8 cellular contexts compared by ENCODE assay signal in the genomic region with DNA sequence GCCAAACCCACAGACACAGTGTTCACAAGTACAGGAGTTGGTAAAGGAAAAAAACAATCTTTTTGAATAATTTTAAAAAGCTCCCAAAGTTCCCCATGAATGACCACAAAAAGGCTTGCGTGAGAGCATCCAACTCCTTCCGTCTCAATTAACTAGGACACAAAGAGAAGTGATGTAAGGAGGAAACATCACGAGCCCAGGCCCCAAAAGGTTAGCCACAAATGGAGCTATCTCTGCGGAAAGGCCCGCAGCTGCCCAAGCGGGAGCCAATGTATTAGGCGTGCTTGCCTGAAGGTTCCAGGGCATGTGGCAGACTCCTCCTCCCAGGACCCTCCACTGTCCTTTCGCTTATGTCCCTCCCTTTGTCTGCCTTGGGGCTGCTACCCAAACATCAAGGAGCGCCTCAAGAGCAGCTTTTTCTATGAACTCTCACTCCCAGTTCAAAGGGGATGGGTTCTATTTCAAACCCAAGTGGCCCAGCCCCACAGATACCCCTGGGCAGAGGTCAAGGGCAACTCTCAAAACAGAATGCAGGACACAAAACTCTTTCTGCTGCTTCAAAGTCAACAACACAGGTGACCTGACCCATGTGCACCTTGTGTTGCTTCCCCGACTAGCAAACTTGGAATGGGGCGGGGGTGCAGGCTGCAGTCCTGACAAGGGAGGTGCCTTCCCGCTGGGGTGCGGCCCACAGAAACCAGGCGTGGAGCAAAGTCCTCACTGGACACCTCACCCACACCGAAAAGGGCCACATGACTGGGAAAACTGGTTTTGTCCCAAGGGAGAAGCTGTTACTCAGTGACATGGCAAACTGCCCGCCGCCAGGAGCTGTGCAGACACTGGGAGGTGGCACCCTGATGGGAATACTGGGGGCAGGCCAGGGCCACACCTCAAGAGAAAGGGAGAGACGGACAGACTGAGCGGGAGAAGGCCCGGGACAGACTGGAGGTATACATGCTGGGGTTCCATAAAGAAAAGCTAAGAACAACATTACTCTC. TPM values are rescaled to one million over a fixed set of nuclear protein-coding genes. Genes with fewer than 3 reads are reported as not detected.
A peak's percentile ranks its signal among the peaks of the same experiment; 100 is the strongest.
DNase-seq lines count a peak whose midpoint lies in the region; ATAC-seq, FAIRE-seq and TF ChIP-seq lines count a peak whose summit lies in the region.

No MANE protein-coding gene starts in this region.

- H2BK120ac ChIP-seq in H1 (replicated peaks; ENCODE audit: low read depth, low read length) (no peak overlapping the region), neuronal stem cell (ENCODE audit: low read depth, low read length) (no peak overlapping the region)

- TF ChIP-seq RAD21 in H1 (IDR thresholded peaks at IDR 0.05 in 1 of 2, conservative IDR thresholded peaks at IDR 0.05 in 1 of 2; ENCODE audit: low read depth in 2 of 2, low read length in 2 of 2), result no peak

- H3K4me1 ChIP-seq in H1 (replicated peaks in 1 of 4; ENCODE audit: control insufficient read depth in 3 of 4, insufficient read depth in 4 of 4, low read length in 3 of 4), result peaks cover 2 to 8% (median 4%) of the 10 kb centered on the region in 4 experiments; a peak in 3 of 7 replicates
- peaks cover 23% of the 10 kb centered on the region in 2 donors for H3K4me1 ChIP-seq in neuronal stem cell (ENCODE audit: control insufficient read depth in 2 of 2, insufficient read depth in 1 of 2, low read depth in 1 of 2, low read length in 2 of 2)

- H3K79me1 ChIP-seq in H1 (ENCODE audit: low read depth, low read length) (peaks cover 17% of the 10 kb centered on the region), neuronal stem cell (ENCODE audit: low read depth, low read length) (peaks cover 14% of the 10 kb centered on the region)

- H4K91ac ChIP-seq in H1 (replicated peaks; ENCODE audit: insufficient read length, low read length) (no peak overlapping the region), neuronal stem cell (ENCODE audit: low read depth, low read length, poor library complexity) (no peak overlapping the region)

- no peak overlapping the region for H4K5ac ChIP-seq in H1 (ENCODE audit: insufficient read length, low read depth, low read length)

- CTCF ChIA-PET in H1 (lab: Charles Lee; ENCODE audit: partially characterized antibody), result interaction anchor here (0.8 to 4.7 kb wide), 7 partner anchors 11 to 148 kb away, joined by 3 to 32 read pairs (median 4); no protein-coding TSS in a partner anchor

- no peak for FAIRE-seq in H1 (lab: Jason Lieb, UNC)

- peak overlapping the region in 1 of 4 experiments; percentile 28; a peak in 1 of 7 replicates for H3K9ac ChIP-seq in H1 (replicated peaks in 1 of 4; ENCODE audit: extremely low read depth in 1 of 4, low read depth in 3 of 4, low read length in 3 of 4)
- H3K9ac ChIP-seq in neuronal stem cell (ENCODE audit: low read depth, low read length, poor library complexity), result no peak overlapping the region

- H3K4me3 ChIP-seq in H1 (ENCODE audit: extremely low read depth in 1 of 4, insufficient read depth in 2 of 4, low read depth in 3 of 4, low read length in 4 of 4), result no peak overlapping the region
- H3K4me3 ChIP-seq in neuronal stem cell (ENCODE audit: low read length in 2 of 2), result no peak overlapping the region

- H4K20me1 ChIP-seq in H1 (replicated peaks in 1 of 2; ENCODE audit: control insufficient read depth in 1 of 2, insufficient read depth in 2 of 2, low read length in 2 of 2), result peaks cover 15 to 18% of the 10 kb centered on the region in 2 experiments

- H2BK5ac ChIP-seq in H1 (ENCODE audit: low read depth, low read length) (peak overlapping the region; percentile 66; the same call in 1 of the 2 replicates), neuronal stem cell (ENCODE audit: low read length) (no peak overlapping the region)

- no peak overlapping the region for H3K56ac ChIP-seq in H1 (replicated peaks; ENCODE audit: insufficient read length, low read depth, low read length)

- H2AK5ac ChIP-seq in H1 (ENCODE audit: low read depth, low read length), result no peak overlapping the region
- H2AK5ac ChIP-seq in neuronal stem cell (ENCODE audit: low read depth, low read length), result no peak overlapping the region

- H3K4me2 ChIP-seq in H1 (ENCODE audit: insufficient read depth in 1 of 2, low read depth in 2 of 2, low read length in 2 of 2) (no peak overlapping the region), neuronal stem cell (ENCODE audit: insufficient read depth, low read length, poor library complexity, severe bottlenecking) (no peak overlapping the region)

- DNase-seq in CMK (ENCODE audit: low read depth), result peak; percentile 95
- DNase-seq in RPMI7951 (ENCODE audit: low read depth), result peak; percentile 88
- no peak for DNase-seq in H1 (ENCODE audit: low read depth in 1 of 2, low spot score in 2 of 2)
- no peak for DNase-seq in neuronal stem cell (ENCODE audit: low spot score)
- DNase-seq in occipital lobe (lab: John Stamatoyannopoulos, UW), result no peak
- DNase-seq in Ammon's horn (ENCODE audit: low spot score), result no peak

- H3K9me3 ChIP-seq in H1 (ENCODE audit: insufficient read depth in 2 of 2, low read depth in 1 of 2, low read length in 1 of 2) (no peaks in the 10 kb centered on the region), neuronal stem cell (replicated peaks in 1 of 2; ENCODE audit: control insufficient read depth in 2 of 2, insufficient read depth in 1 of 2, low read depth in 1 of 2, low read length in 2 of 2) (no peaks in the 10 kb centered on the region)

- POLR2A ChIA-PET in H1 (lab: Charles Lee; ENCODE audit: partially characterized antibody), result interaction anchor here (0.7 to 13.8 kb wide), 9 partner anchors 11 to 266 kb away, joined by 3 to 209 read pairs (median 4); a partner anchor contains a TSS

- H2BK12ac ChIP-seq in H1 (ENCODE audit: low read depth, low read length) (no peak overlapping the region), neuronal stem cell (ENCODE audit: low read length) (no peak overlapping the region)

- H3K14ac ChIP-seq in H1 (ENCODE audit: insufficient read length), result no peak overlapping the region
- no peak overlapping the region for H3K14ac ChIP-seq in neuronal stem cell (ENCODE audit: low read length)

- H3K27ac ChIP-seq in H1 (ENCODE audit: low read depth, low read length) (0 out of 2 replicates have a peak overlapping the region, but pooled peaks have one; percentile 29), neuronal stem cell (replicated peaks; ENCODE audit: low read length) (no peak overlapping the region)

- H2AFZ ChIP-seq in H1 (ENCODE audit: low read length) (no peak overlapping the region), neuronal stem cell (ENCODE audit: low read length) (no peak overlapping the region)

- H2BK20ac ChIP-seq in H1 (ENCODE audit: low read length), result no peak overlapping the region

- H3K4ac ChIP-seq in H1 (replicated peaks; ENCODE audit: insufficient read length, low read depth, low read length) (no peak overlapping the region), neuronal stem cell (ENCODE audit: low read length) (no peak overlapping the region)

- H3K79me2 ChIP-seq in H1 (ENCODE audit: control insufficient read depth in 1 of 2, insufficient read depth in 2 of 2, low read length in 2 of 2), result peaks cover 7 to 67% of the 10 kb centered on the region in 2 experiments

- H3K18ac ChIP-seq in H1 (ENCODE audit: extremely low read depth, low read length) (no peak overlapping the region), neuronal stem cell (ENCODE audit: low read length) (no peak overlapping the region)

- no peaks in the 10 kb centered on the region for H3K23me2 ChIP-seq in H1 (ENCODE audit: low read depth, low read length)

- no peaks in the 10 kb centered on the region; a peak in 1 of 7 replicates for H3K27me3 ChIP-seq in H1 (replicated peaks in 1 of 4; ENCODE audit: control insufficient read depth in 3 of 4, extremely low read depth in 1 of 4, insufficient read depth in 3 of 4, low read length in 3 of 4)
- H3K27me3 ChIP-seq in neuronal stem cell (ENCODE audit: control insufficient read depth in 3 of 3, insufficient read depth in 3 of 3, low read depth in 1 of 3, low read length in 3 of 3), result no peaks in the 10 kb centered on the region

- ATAC-seq in GM21381 (IDR thresholded peaks at IDR 0.05; ENCODE audit: unreplicated experiment), result no peak
- ATAC-seq in GM19397 (IDR thresholded peaks at IDR 0.05; ENCODE audit: unreplicated experiment), result no peak

- TF ChIP-seq CTCF in H1 (IDR thresholded peaks at IDR 0.05; ENCODE audit: control extremely low read depth in 1 of 3, insufficient read depth in 1 of 3, low read depth in 1 of 3, low read length in 3 of 3), result no peak

- H3K23ac ChIP-seq in H1 (ENCODE audit: insufficient read length) (no peak overlapping the region), neuronal stem cell (ENCODE audit: low read depth, low read length, poor library complexity) (peak overlapping the region; percentile 2)

- TF ChIP-seq EP300 in H1 (IDR thresholded peaks at IDR 0.05; ENCODE audit: borderline replicate concordance in 1 of 2, low read depth in 2 of 2, low read length in 2 of 2), result no peak

- H2BK15ac ChIP-seq in H1 (ENCODE audit: low read length) (no peak overlapping the region), neuronal stem cell (ENCODE audit: low read length) (no peak overlapping the region)

- H3K36me3 ChIP-seq in H1 (ENCODE audit: control insufficient read depth in 2 of 4, insufficient read depth in 4 of 4, low read length in 3 of 4) (peaks cover 4 to 30% (median 11%) of the 10 kb centered on the region in 4 experiments; a peak in 7 of 8 replicates), neuronal stem cell (replicated peaks in 1 of 2; ENCODE audit: control insufficient read depth in 2 of 2, insufficient read depth in 2 of 2, low read length in 2 of 2) (peaks cover 10 to 83% of the 10 kb centered on the region in 2 donors)

- 90% methylated on average over 20 of the region's 20 CpGs; no CpG with 5 or more reads in 1 of the 2 experiments for WGBS in H1 (ENCODE audit: extremely low coverage in 1 of 2, insufficient coverage in 1 of 2, insufficient read length in 1 of 2, insufficient replicate concordance in 2 of 2, low coverage in 1 of 2, low lambda C conversion rate in 2 of 2, missing lambda C conversion rate in 1 of 2), 2 experiments
- WGBS in neuronal stem cell (ENCODE audit: extremely low coverage in 2 of 2, insufficient read length in 2 of 2, insufficient replicate concordance in 1 of 2), 2 donors, result no CpG with 5 or more reads among the region's 20 CpGs

- no peak for TF ChIP-seq POLR2A in H1 (IDR thresholded peaks at IDR 0.05; ENCODE audit: control extremely low read depth in 1 of 2, low read depth in 2 of 2, low read length in 2 of 2)

- H4K8ac ChIP-seq in H1 (ENCODE audit: extremely low read depth, insufficient read depth, low read length) (no peak overlapping the region), neuronal stem cell (ENCODE audit: low read depth, low read length) (no peak overlapping the region)

RNA-seq across cellular contexts. Expression of a gene that starts 17.6 kb away (rescaled TPM):
- total RNA-seq in RPMI7951 (2014; rRNA removed; shearing (Covaris generic)), result 6.7 and 7.4 TPM in 2 replicates
- 92.0 and 104 TPM in 2 replicates for total RNA-seq in H1 (2021; fragmentation: NEBNext Ultra II Directional; extraction: Animal tissue kit (Norgen Biotek cat#: 25700))
- polyA plus RNA-seq in H1 (2011; rRNA removed), result 6.6 and 9.8 TPM in 2 replicates
- 8.5 TPM for polyA plus RNA-seq in H1 (2011; cell fraction: cytosol; rRNA removed)
- 22.5 TPM for polyA plus RNA-seq in H1 (2011; cell fraction: nucleus; rRNA removed)
- polyA plus RNA-seq in H1 (2012, experiment 1 of 2), result 35.8 to 57.1 TPM (median 46.0 TPM) in 4 replicates
- polyA plus RNA-seq in H1 (2012, experiment 2 of 2), result 21.2 TPM
- 34.8 TPM for polyA plus RNA-seq in H1 (2013, experiment 1 of 2)
- 33.0 TPM for polyA plus RNA-seq in H1 (2013, experiment 2 of 2)
- polyA minus RNA-seq in H1 (2011; rRNA and poly(A)+ RNA removed), result 17.8 and 22.5 TPM in 2 replicates
- 32.1 TPM for polyA minus RNA-seq in H1 (2011; cell fraction: cytosol; rRNA and poly(A)+ RNA removed)
- polyA minus RNA-seq in H1 (2011; cell fraction: nucleus; rRNA and poly(A)+ RNA removed), result 20.7 TPM
- polyA plus RNA-seq in neuronal stem cell (2013, experiment 1 of 2), result 19.2 TPM
- polyA plus RNA-seq in neuronal stem cell (2013, experiment 2 of 2), result 19.1 TPM
- total RNA-seq in occipital lobe, result 11.2 TPM

RNA-seq across cellular contexts. Expression of a gene that starts 34.6 kb away (rescaled TPM):
- 251 and 272 TPM in 2 replicates for total RNA-seq in RPMI7951 (2014; rRNA removed; shearing (Covaris generic))
- 268 and 273 TPM in 2 replicates for total RNA-seq in H1 (2021; fragmentation: NEBNext Ultra II Directional; extraction: Animal tissue kit (Norgen Biotek cat#: 25700))
- polyA plus RNA-seq in H1 (2011; rRNA removed), result 204 and 213 TPM in 2 replicates
- polyA plus RNA-seq in H1 (2011; cell fraction: cytosol; rRNA removed), result 282 TPM
- 128 TPM for polyA plus RNA-seq in H1 (2011; cell fraction: nucleus; rRNA removed)
- polyA plus RNA-seq in H1 (2012, experiment 1 of 2), result 252 to 307 TPM (median 272 TPM) in 4 replicates
- polyA plus RNA-seq in H1 (2012, experiment 2 of 2), result 223 TPM
- 207 TPM for polyA plus RNA-seq in H1 (2013, experiment 1 of 2)
- 212 TPM for polyA plus RNA-seq in H1 (2013, experiment 2 of 2)
- polyA minus RNA-seq in H1 (2011; rRNA and poly(A)+ RNA removed), result 127 and 143 TPM in 2 replicates
- polyA minus RNA-seq in H1 (2011; cell fraction: cytosol; rRNA and poly(A)+ RNA removed), result 79.1 TPM
- polyA minus RNA-seq in H1 (2011; cell fraction: nucleus; rRNA and poly(A)+ RNA removed), result 38.4 TPM
- polyA plus RNA-seq in neuronal stem cell (2013, experiment 1 of 2), result 238 TPM
- polyA plus RNA-seq in neuronal stem cell (2013, experiment 2 of 2), result 232 TPM
- total RNA-seq in occipital lobe, result 76.3 TPM

RNA-seq across cellular contexts. Expression of a gene that starts 47.6 kb away (rescaled TPM):
- total RNA-seq in RPMI7951 (2014; rRNA removed; shearing (Covaris generic)), result 49.0 and 61.2 TPM in 2 replicates
- total RNA-seq in H1 (2021; fragmentation: NEBNext Ultra II Directional; extraction: Animal tissue kit (Norgen Biotek cat#: 25700)), result 57.5 and 61.7 TPM in 2 replicates
- polyA plus RNA-seq in H1 (2011; rRNA removed), result 152 and 209 TPM in 2 replicates
- polyA plus RNA-seq in H1 (2011; cell fraction: cytosol; rRNA removed), result 87.1 TPM
- polyA plus RNA-seq in H1 (2011; cell fraction: nucleus; rRNA removed), result 85.1 TPM
- 19.0 to 57.5 TPM (median 50.3 TPM) in 4 replicates for polyA plus RNA-seq in H1 (2012, experiment 1 of 2)
- polyA plus RNA-seq in H1 (2012, experiment 2 of 2), result 55.3 TPM
- polyA plus RNA-seq in H1 (2013, experiment 1 of 2), result 61.7 TPM
- polyA plus RNA-seq in H1 (2013, experiment 2 of 2), result 60.3 TPM
- 2.0 and 2.2 TPM in 2 replicates for polyA minus RNA-seq in H1 (2011; rRNA and poly(A)+ RNA removed)
- polyA minus RNA-seq in H1 (2011; cell fraction: cytosol; rRNA and poly(A)+ RNA removed), result 19.2 TPM
- polyA minus RNA-seq in H1 (2011; cell fraction: nucleus; rRNA and poly(A)+ RNA removed), result 26.7 TPM
- polyA plus RNA-seq in neuronal stem cell (2013, experiment 1 of 2), result 49.2 TPM
- polyA plus RNA-seq in neuronal stem cell (2013, experiment 2 of 2), result 45.0 TPM
- total RNA-seq in occipital lobe, result 20.9 TPM

Comparison
In these comparisons a context has a peak if more than half of its experiments do, and no peak if none do; other contexts are left out.
1. DNase-seq: peak in CMK (single experiment) and RPMI7951 (single experiment); none in H1 (0 of 2), neuronal stem cell (single experiment), occipital lobe (single experiment) and Ammon's horn (single experiment).